ENCODE assay signal across 7 cellular contexts in genomic region chr19:54201172-54201701, GRCh38. TPM values are rescaled to one million over a fixed set of nuclear protein-coding genes. Genes with fewer than 3 reads are reported as not detected.
DNase-seq lines count a peak whose midpoint lies in the region; ATAC-seq and TF ChIP-seq lines count a peak whose summit lies in the region.

No MANE protein-coding gene starts in this region.

- peak overlapping the region; percentile 97 for H3K27ac Mint-ChIP-seq in HFFc6
- H3K27ac Mint-ChIP-seq in activated T-helper 2 cell treated with anti-CD3 and anti-CD28 coated beads, Interferon-gamma antibody, Interleukin-2, Interleukin-4, amounts not matched to agents 10 μg/mL and 5 μg/mL and 100 μg/mL, durations not matched to agents 14 hours and 24 hours and 36 hours, result peak overlapping the region; percentile 100
- peak overlapping the region; percentile 99 for H3K27ac Mint-ChIP-seq in stimulated activated naive CD8-positive, alpha-beta T cell treated with anti-CD3 and anti-CD28 coated beads, Interleukin-15, amount 100 ng/mL, for 72 hours

- intact Hi-C loops in activated T-helper 2 cell treated with anti-CD3 and anti-CD28 coated beads, Interferon-gamma antibody, Interleukin-2, Interleukin-4, amounts not matched to agents 10 μg/mL and 5 μg/mL and 100 μg/mL, durations not matched to agents 14 hours and 24 hours and 36 hours (cut with micrococcal nuclease), result loop anchor here (2.0 to 10.0 kb wide), 2 partner anchors 42 to 1054 kb away; partner anchors contain the start of genes LENG1 and PPP6R1

- peaks cover 16% of the 10 kb centered on the region for H3K4me1 ChIP-seq in iPS-15b (ENCODE audit: control insufficient read depth, insufficient read depth, low read length)

- peaks cover 48% of the 10 kb centered on the region for H3K4me1 Mint-ChIP-seq in HFFc6 (ENCODE audit: low read depth)
- H3K4me1 Mint-ChIP-seq in activated T-helper 2 cell treated with anti-CD3 and anti-CD28 coated beads, Interferon-gamma antibody, Interleukin-2, Interleukin-4, amounts not matched to agents 10 μg/mL and 5 μg/mL and 100 μg/mL, durations not matched to agents 14 hours and 24 hours and 36 hours (ENCODE audit: low read depth), result peaks cover 43% of the 10 kb centered on the region
- H3K4me1 Mint-ChIP-seq in stimulated activated naive CD8-positive, alpha-beta T cell treated with anti-CD3 and anti-CD28 coated beads, Interleukin-15, amount 100 ng/mL, for 72 hours, result peaks cover 61% of the 10 kb centered on the region

- ATAC-seq in stimulated activated naive CD8-positive, alpha-beta T cell treated with anti-CD3 and anti-CD28 coated beads, Interleukin-15, amount 100 ng/mL, for 72 hours, result peak; percentile 34
- ATAC-seq in HG03175 (IDR thresholded peaks at IDR 0.05; ENCODE audit: unreplicated experiment) (no peak), GM18498 (IDR thresholded peaks at IDR 0.05; ENCODE audit: unreplicated experiment) (no peak)

- peaks cover 49% of the 10 kb centered on the region for H3K36me3 ChIP-seq in iPS-15b (ENCODE audit: control insufficient read depth, insufficient read depth, low read length)

- H3K9ac ChIP-seq in iPS-15b (ENCODE audit: low read depth, low read length), result peak overlapping the region; percentile 99

- H3K9me3 Mint-ChIP-seq in HFFc6, result peaks cover 4% of the 10 kb centered on the region; the same call in 1 of the 2 replicates
- no peaks in the 10 kb centered on the region for H3K9me3 Mint-ChIP-seq in activated T-helper 2 cell treated with anti-CD3 and anti-CD28 coated beads, Interferon-gamma antibody, Interleukin-2, Interleukin-4, amounts not matched to agents 10 μg/mL and 5 μg/mL and 100 μg/mL, durations not matched to agents 14 hours and 24 hours and 36 hours
- H3K9me3 Mint-ChIP-seq in stimulated activated naive CD8-positive, alpha-beta T cell treated with anti-CD3 and anti-CD28 coated beads, Interleukin-15, amount 100 ng/mL, for 72 hours, result no peaks in the 10 kb centered on the region

- no peak for DNase-seq in HFFc6
- DNase-seq in activated T-helper 2 cell treated with anti-CD3 and anti-CD28 coated beads, Interferon-gamma antibody, Interleukin-2, Interleukin-4, amounts not matched to agents 10 μg/mL and 5 μg/mL and 100 μg/mL, durations not matched to agents 14 hours and 24 hours and 36 hours (ENCODE audit: low spot score), result no peak
- no peak for DNase-seq in stimulated activated naive CD8-positive, alpha-beta T cell treated with anti-CD3 and anti-CD28 coated beads, Interleukin-15, amount 100 ng/mL, for 72 hours
- no peak for DNase-seq in hepatic stellate cell (ENCODE audit: low spot score)

- H3K27me3 Mint-ChIP-seq in HFFc6 (ENCODE audit: insufficient read depth), result peaks cover 7% of the 10 kb centered on the region
- no peaks in the 10 kb centered on the region for H3K27me3 Mint-ChIP-seq in activated T-helper 2 cell treated with anti-CD3 and anti-CD28 coated beads, Interferon-gamma antibody, Interleukin-2, Interleukin-4, amounts not matched to agents 10 μg/mL and 5 μg/mL and 100 μg/mL, durations not matched to agents 14 hours and 24 hours and 36 hours (ENCODE audit: low read depth)
- no peaks in the 10 kb centered on the region for H3K27me3 Mint-ChIP-seq in stimulated activated naive CD8-positive, alpha-beta T cell treated with anti-CD3 and anti-CD28 coated beads, Interleukin-15, amount 100 ng/mL, for 72 hours

- H3K9me3 ChIP-seq in iPS-15b (ENCODE audit: control insufficient read depth, insufficient read depth, low read length), result no peaks in the 10 kb centered on the region

- peak overlapping the region; percentile 96 for H3K4me3 ChIP-seq in iPS-15b (ENCODE audit: low read depth, low read length)

- no peaks in the 10 kb centered on the region for H3K27me3 ChIP-seq in iPS-15b (ENCODE audit: control insufficient read depth, insufficient read depth, low read length)

- H3K36me3 Mint-ChIP-seq in HFFc6 (ENCODE audit: low read depth), result peaks cover 44% of the 10 kb centered on the region
- H3K36me3 Mint-ChIP-seq in activated T-helper 2 cell treated with anti-CD3 and anti-CD28 coated beads, Interferon-gamma antibody, Interleukin-2, Interleukin-4, amounts not matched to agents 10 μg/mL and 5 μg/mL and 100 μg/mL, durations not matched to agents 14 hours and 24 hours and 36 hours (ENCODE audit: low read depth), result peaks cover 57% of the 10 kb centered on the region

- TF ChIP-seq CTCF in HFFc6 (IDR thresholded peaks at IDR 0.05), result no peak

- H3K4me3 Mint-ChIP-seq in HFFc6, result peak overlapping the region; percentile 96
- peak overlapping the region; percentile 99 for H3K4me3 Mint-ChIP-seq in activated T-helper 2 cell treated with anti-CD3 and anti-CD28 coated beads, Interferon-gamma antibody, Interleukin-2, Interleukin-4, amounts not matched to agents 10 μg/mL and 5 μg/mL and 100 μg/mL, durations not matched to agents 14 hours and 24 hours and 36 hours (ENCODE audit: low read depth)
- H3K4me3 Mint-ChIP-seq in stimulated activated naive CD8-positive, alpha-beta T cell treated with anti-CD3 and anti-CD28 coated beads, Interleukin-15, amount 100 ng/mL, for 72 hours, result peak overlapping the region; percentile 89 to 98

RNA-seq across cellular contexts. Expression of gene RPS9, which starts 0.6 kb away (rescaled TPM):
- total RNA-seq in HFFc6 (2021; fragmentation: NEBNext Ultra II Directional; extraction: Animal tissue kit (Norgen Biotek cat#: 25700)), result 1,000 to 10,000 TPM; 1,015 to 1,196 (median 1,082) TPM
- total RNA-seq in activated T-helper 2 cell treated with anti-CD3 and anti-CD28 coated beads, Interferon-gamma antibody, Interleukin-2, Interleukin-4, amounts not matched to agents 10 μg/mL and 5 μg/mL and 100 μg/mL, durations not matched to agents 14 hours and 24 hours and 36 hours, result 1,460 and 1,467 TPM in 2 replicates

RNA-seq across cellular contexts. Expression of gene TSEN34, which starts 10.1 kb away (rescaled TPM):
- 10 to 100 TPM; 51.2 to 58.8 (median 54.4) TPM for total RNA-seq in HFFc6 (2021; fragmentation: NEBNext Ultra II Directional; extraction: Animal tissue kit (Norgen Biotek cat#: 25700))
- 16.8 and 19.0 TPM in 2 replicates for total RNA-seq in activated T-helper 2 cell treated with anti-CD3 and anti-CD28 coated beads, Interferon-gamma antibody, Interleukin-2, Interleukin-4, amounts not matched to agents 10 μg/mL and 5 μg/mL and 100 μg/mL, durations not matched to agents 14 hours and 24 hours and 36 hours

RNA-seq across cellular contexts. Expression of gene MBOAT7, which starts 11.9 kb away (rescaled TPM):
- total RNA-seq in HFFc6 (2021; fragmentation: NEBNext Ultra II Directional; extraction: Animal tissue kit (Norgen Biotek cat#: 25700)), result 100 to 1,000 TPM; 263 to 354 (median 313) TPM
- 311 and 318 TPM in 2 replicates for total RNA-seq in activated T-helper 2 cell treated with anti-CD3 and anti-CD28 coated beads, Interferon-gamma antibody, Interleukin-2, Interleukin-4, amounts not matched to agents 10 μg/mL and 5 μg/mL and 100 μg/mL, durations not matched to agents 14 hours and 24 hours and 36 hours

RNA-seq across cellular contexts. Expression of gene LILRB3, which starts 21.6 kb away (rescaled TPM):
- total RNA-seq in HFFc6 (2021; fragmentation: NEBNext Ultra II Directional; extraction: Animal tissue kit (Norgen Biotek cat#: 25700)), result not detected
- total RNA-seq in activated T-helper 2 cell treated with anti-CD3 and anti-CD28 coated beads, Interferon-gamma antibody, Interleukin-2, Interleukin-4, amounts not matched to agents 10 μg/mL and 5 μg/mL and 100 μg/mL, durations not matched to agents 14 hours and 24 hours and 36 hours, result 0.64 TPM in 1 of 2 replicates, not detected in the other

RNA-seq across cellular contexts. Expression of gene TMC4, which starts 28.3 kb away (rescaled TPM):
- total RNA-seq in HFFc6 (2021; fragmentation: NEBNext Ultra II Directional; extraction: Animal tissue kit (Norgen Biotek cat#: 25700)), result under 1 TPM; 0.43 to 0.70 (median 0.55) TPM
- total RNA-seq in activated T-helper 2 cell treated with anti-CD3 and anti-CD28 coated beads, Interferon-gamma antibody, Interleukin-2, Interleukin-4, amounts not matched to agents 10 μg/mL and 5 μg/mL and 100 μg/mL, durations not matched to agents 14 hours and 24 hours and 36 hours, result 0.16 and 0.37 TPM in 2 replicates
